In genomic region chr1:41898191-41898713, GRCh38 we compare ENCODE assay signal across 8 cellular contexts. TPM values are rescaled to one million over a fixed set of nuclear protein-coding genes. Genes with fewer than 3 reads are reported as not detected.
DNase-seq lines count a peak whose midpoint lies in the region; ATAC-seq and TF ChIP-seq lines count a peak whose summit lies in the region.

No MANE protein-coding gene starts in this region.

- no peaks in the 10 kb centered on the region for H3K9me3 ChIP-seq in MG63

- no peaks in the 10 kb centered on the region for H3K27me3 ChIP-seq in MG63

- DNase-seq in HFF-Myc (ENCODE audit: extremely low read depth, low read depth) = peak; percentile 37
- DNase-seq in activated CD4-positive, alpha-beta T cell treated with anti-CD3 and anti-CD28 coated beads for 36 hours = peak; percentile 91
- peak; percentile 60 to 75 (median 66) for DNase-seq in effector memory CD8-positive, alpha-beta T cell
- peak; percentile 78 for DNase-seq in stimulated activated CD4-positive, alpha-beta T cell treated with anti-CD3 and anti-CD28 coated beads, Interleukin-1b, Interleukin-23, amount 100 ng/mL, for 48 hours
- no peak for DNase-seq in MG63
- DNase-seq in NCI-H1092 (lab: John Stamatoyannopoulos, UW) = no peak

- H3K36me3 ChIP-seq in MG63 = no peaks in the 10 kb centered on the region

- ATAC-seq in activated CD4-positive, alpha-beta T cell treated with anti-CD3 and anti-CD28 coated beads for 36 hours = peak; percentile 98
- ATAC-seq in effector memory CD8-positive, alpha-beta T cell (replicated peaks) = peak; percentile 96
- ATAC-seq in GM18870 (IDR thresholded peaks at IDR 0.05; ENCODE audit: unreplicated experiment) = no peak
- ATAC-seq in stimulated activated memory B cell treated with anti-CD40 and anti-IgM and Interleukin-4, amounts not matched to agents 10 μg/mL and 1 μg/mL and 100 μg/mL, for 72 hours = no peak

- peak overlapping the region; percentile 66 for H3K4me3 Mint-ChIP-seq in activated CD4-positive, alpha-beta T cell treated with anti-CD3 and anti-CD28 coated beads for 36 hours
- peak overlapping the region; percentile 65 to 76 for H3K4me3 Mint-ChIP-seq in effector memory CD8-positive, alpha-beta T cell
- no peak overlapping the region for H3K4me3 Mint-ChIP-seq in stimulated activated memory B cell treated with anti-CD40 and anti-IgM and Interleukin-4, amounts not matched to agents 10 μg/mL and 1 μg/mL and 100 μg/mL, for 72 hours

- H3K27me3 Mint-ChIP-seq in activated CD4-positive, alpha-beta T cell treated with anti-CD3 and anti-CD28 coated beads for 36 hours = no peaks in the 10 kb centered on the region
- no peaks in the 10 kb centered on the region for H3K27me3 Mint-ChIP-seq in effector memory CD8-positive, alpha-beta T cell
- H3K27me3 Mint-ChIP-seq in stimulated activated memory B cell treated with anti-CD40 and anti-IgM and Interleukin-4, amounts not matched to agents 10 μg/mL and 1 μg/mL and 100 μg/mL, for 72 hours = no peaks in the 10 kb centered on the region

- TF ChIP-seq CTCF in HFF-Myc (IDR thresholded peaks at IDR 0.05; ENCODE audit: low read depth, low read length, missing control alignments) = no peak

- CTCF ChIA-PET in activated CD4-positive, alpha-beta T cell treated with anti-CD3 and anti-CD28 coated beads for 36 hours (lab: Charles Lee) = interaction anchor here (0.6 kb wide), 1 partner anchor 931 kb away, joined by 3 read pairs; no protein-coding TSS in a partner anchor

- peaks cover 6% of the 10 kb centered on the region for H3K9me3 Mint-ChIP-seq in activated CD4-positive, alpha-beta T cell treated with anti-CD3 and anti-CD28 coated beads for 36 hours (ENCODE audit: low read depth)
- no peaks in the 10 kb centered on the region for H3K9me3 Mint-ChIP-seq in effector memory CD8-positive, alpha-beta T cell
- H3K9me3 Mint-ChIP-seq in stimulated activated memory B cell treated with anti-CD40 and anti-IgM and Interleukin-4, amounts not matched to agents 10 μg/mL and 1 μg/mL and 100 μg/mL, for 72 hours = no peaks in the 10 kb centered on the region

- peaks cover 72% of the 10 kb centered on the region for H3K4me1 Mint-ChIP-seq in activated CD4-positive, alpha-beta T cell treated with anti-CD3 and anti-CD28 coated beads for 36 hours
- H3K4me1 Mint-ChIP-seq in effector memory CD8-positive, alpha-beta T cell (ENCODE audit: low read depth in 2 of 2) = peaks cover 61 to 82% of the 10 kb centered on the region in 2 donors
- no peaks in the 10 kb centered on the region for H3K4me1 Mint-ChIP-seq in stimulated activated memory B cell treated with anti-CD40 and anti-IgM and Interleukin-4, amounts not matched to agents 10 μg/mL and 1 μg/mL and 100 μg/mL, for 72 hours

- POLR2A ChIA-PET in activated CD4-positive, alpha-beta T cell treated with anti-CD3 and anti-CD28 coated beads for 36 hours (lab: Charles Lee) = no interaction called here

- intact Hi-C loops in activated CD4-positive, alpha-beta T cell treated with anti-CD3 and anti-CD28 coated beads for 36 hours (cut with DNase I, micrococcal nuclease) = loop anchor here (1.0 to 10.0 kb wide), 5 partner anchors 22 to 383 kb away; no protein-coding TSS in a partner anchor

- peaks cover 6% of the 10 kb centered on the region for H3K36me3 Mint-ChIP-seq in activated CD4-positive, alpha-beta T cell treated with anti-CD3 and anti-CD28 coated beads for 36 hours (ENCODE audit: low read depth)
- H3K36me3 Mint-ChIP-seq in effector memory CD8-positive, alpha-beta T cell (ENCODE audit: insufficient read depth) = peaks cover 8% of the 10 kb centered on the region
- H3K36me3 Mint-ChIP-seq in stimulated activated memory B cell treated with anti-CD40 and anti-IgM and Interleukin-4, amounts not matched to agents 10 μg/mL and 1 μg/mL and 100 μg/mL, for 72 hours = no peaks in the 10 kb centered on the region

- H3K27ac Mint-ChIP-seq in activated CD4-positive, alpha-beta T cell treated with anti-CD3 and anti-CD28 coated beads for 36 hours = peak overlapping the region; percentile 97
- peak overlapping the region; percentile 70 to 96 for H3K27ac Mint-ChIP-seq in effector memory CD8-positive, alpha-beta T cell
- H3K27ac Mint-ChIP-seq in stimulated activated memory B cell treated with anti-CD40 and anti-IgM and Interleukin-4, amounts not matched to agents 10 μg/mL and 1 μg/mL and 100 μg/mL, for 72 hours = no peak overlapping the region

- H3K4me3 ChIP-seq in HFF-Myc (replicated peaks; ENCODE audit: low read depth, low read length) = no peak overlapping the region
- H3K4me3 ChIP-seq in MG63 = no peak overlapping the region

RNA-seq across cellular contexts. Expression of gene HIVEP3, which starts 20.5 kb away (rescaled TPM):
- total RNA-seq in activated CD4-positive, alpha-beta T cell treated with anti-CD3 and anti-CD28 coated beads for 36 hours = 10 to 100 TPM; 29.4 to 39.6 TPM
- total RNA-seq in MG63 (2014; rRNA removed; shearing (Covaris generic); ENCODE audit: low replicate concordance) = 0.67 TPM in 1 of 2 replicates, not detected in the other

Comparison
In these comparisons a context has a peak if more than half of its experiments do, and no peak if none do; other contexts are left out.
1. DNase-seq: peak in HFF-Myc (single experiment), activated CD4-positive, alpha-beta T cell treated with anti-CD3 and anti-CD28 coated beads for 36 hours (single experiment), effector memory CD8-positive, alpha-beta T cell (3 of 3) and stimulated activated CD4-positive, alpha-beta T cell treated with anti-CD3 and anti-CD28 coated beads, Interleukin-1b, Interleukin-23, amount 100 ng/mL, for 48 hours (single experiment); none in MG63 (single experiment) and NCI-H1092 (single experiment).
2. ATAC-seq: peak in activated CD4-positive, alpha-beta T cell treated with anti-CD3 and anti-CD28 coated beads for 36 hours (single experiment) and effector memory CD8-positive, alpha-beta T cell (single experiment); none in GM18870 (single experiment) and stimulated activated memory B cell treated with anti-CD40 and anti-IgM and Interleukin-4, amounts not matched to agents 10 μg/mL and 1 μg/mL and 100 μg/mL, for 72 hours (single experiment).
3. RNA of gene HIVEP3, which starts 20.5 kb away (total RNA-seq): 29.4 to 39.6 TPM in activated CD4-positive, alpha-beta T cell treated with anti-CD3 and anti-CD28 coated beads for 36 hours; 0.67 TPM in MG63; every median in the first group is over 10 times any median in the second.